Comparison of ENCODE assay signal across 8 cellular contexts in genomic region chr4:48905363-48906015, GRCh38. TPM values are rescaled to one million over a fixed set of nuclear protein-coding genes. Genes with fewer than 3 reads are reported as not detected.
DNase-seq lines count a peak whose midpoint lies in the region; ATAC-seq and TF ChIP-seq lines count a peak whose summit lies in the region.

No MANE protein-coding gene starts in this region.

- H3K9me3 Mint-ChIP-seq in activated T-helper 1 cell treated with anti-CD3 and anti-CD28 coated beads, Interleukin-12 subunit alpha, Interleukin-12 subunit beta, Interleukin-2, Interleukin-4 antibody, amounts not matched to agents 30 ng/mL and 10 ng/mL and 1 ng/mL, durations not matched to agents 14 hours and 24 hours and 36 hours = no peaks in the 10 kb centered on the region

- ATAC-seq in heart right ventricle (no peak), Right ventricle myocardium inferior (no peak), HG03354 (IDR thresholded peaks at IDR 0.05; ENCODE audit: poor library complexity, severe bottlenecking, unreplicated experiment) (no peak)

- intact Hi-C loops in heart right ventricle (cut with DNase I) = loop anchor here in 3 of 10 donors (5.0 to 10.0 kb wide), 3 partner anchors 49 to 328 kb away; partner anchors contain the start of gene FRYL (in 1 of the 3)
- intact Hi-C loops in Right ventricle myocardium inferior (cut with DNase I) = no loop called here
- intact Hi-C loops in activated T-helper 1 cell treated with anti-CD3 and anti-CD28 coated beads, Interleukin-12 subunit alpha, Interleukin-12 subunit beta, Interleukin-2, Interleukin-4 antibody, amounts not matched to agents 30 ng/mL and 10 ng/mL and 1 ng/mL, durations not matched to agents 14 hours and 24 hours and 36 hours (cut with micrococcal nuclease) = loop anchor here (1.0 to 5.0 kb wide), 7 partner anchors 37 to 778 kb away; partner anchors contain the start of gene FRYL
- intact Hi-C loops in thyroid gland (cut with DNase I) = no loop called here

- H3K4me3 ChIP-seq in heart right ventricle = peak overlapping the region in 9 of 10 donors; percentile 55 to 84 (median 71)
- H3K4me3 ChIP-seq in kidney epithelial cell (ENCODE audit: low read depth, low read length) = peak overlapping the region; percentile 83
- H3K4me3 ChIP-seq in thyroid gland (replicated peaks in 1 of 3) = peak overlapping the region in 2 of 3 donors; percentile 28 to 77

- no peak for TF ChIP-seq CTCF in heart right ventricle (IDR thresholded peaks at IDR 0.05)
- TF ChIP-seq CTCF in kidney epithelial cell (IDR thresholded peaks at IDR 0.05; ENCODE audit: insufficient read depth, low read length, poor library complexity, severe bottlenecking) = peak; percentile 33
- TF ChIP-seq CTCF in thyroid gland (IDR thresholded peaks at IDR 0.05) = no peak

- H3K36me3 ChIP-seq in heart right ventricle (peaks cover 0 to 15% (median 0%) of the 10 kb centered on the region in 9 donors), kidney epithelial cell (ENCODE audit: control insufficient read depth, insufficient read depth, low read length) (peaks cover 4% of the 10 kb centered on the region), thyroid gland (peaks cover 5 to 25% of the 10 kb centered on the region in 2 donors)

- no peak for TF ChIP-seq POLR2A in thyroid gland (IDR thresholded peaks at IDR 0.05)

- H3K27ac Mint-ChIP-seq in activated T-helper 1 cell treated with anti-CD3 and anti-CD28 coated beads, Interleukin-12 subunit alpha, Interleukin-12 subunit beta, Interleukin-2, Interleukin-4 antibody, amounts not matched to agents 30 ng/mL and 10 ng/mL and 1 ng/mL, durations not matched to agents 14 hours and 24 hours and 36 hours = peak overlapping the region; percentile 71

- 83 to 85% methylated on average over 9 of the region's 9 CpGs for WGBS in heart right ventricle, 2 donors
- 73 to 77% methylated on average over 9 of the region's 9 CpGs for WGBS in thyroid gland, 2 donors

- H3K9me3 ChIP-seq in heart right ventricle = no peaks in the 10 kb centered on the region
- no peaks in the 10 kb centered on the region for H3K9me3 ChIP-seq in thyroid gland

- H3K27me3 Mint-ChIP-seq in activated T-helper 1 cell treated with anti-CD3 and anti-CD28 coated beads, Interleukin-12 subunit alpha, Interleukin-12 subunit beta, Interleukin-2, Interleukin-4 antibody, amounts not matched to agents 30 ng/mL and 10 ng/mL and 1 ng/mL, durations not matched to agents 14 hours and 24 hours and 36 hours (ENCODE audit: insufficient read depth) = no peaks in the 10 kb centered on the region

- H3K4me1 ChIP-seq in heart right ventricle = peaks cover 0 to 19% (median 12%) of the 10 kb centered on the region in 9 donors
- H3K4me1 ChIP-seq in thyroid gland = peaks cover 13 to 14% of the 10 kb centered on the region in 2 donors

- peaks cover 33% of the 10 kb centered on the region for H3K36me3 Mint-ChIP-seq in activated T-helper 1 cell treated with anti-CD3 and anti-CD28 coated beads, Interleukin-12 subunit alpha, Interleukin-12 subunit beta, Interleukin-2, Interleukin-4 antibody, amounts not matched to agents 30 ng/mL and 10 ng/mL and 1 ng/mL, durations not matched to agents 14 hours and 24 hours and 36 hours (ENCODE audit: low read depth)

- H3K4me1 Mint-ChIP-seq in activated T-helper 1 cell treated with anti-CD3 and anti-CD28 coated beads, Interleukin-12 subunit alpha, Interleukin-12 subunit beta, Interleukin-2, Interleukin-4 antibody, amounts not matched to agents 30 ng/mL and 10 ng/mL and 1 ng/mL, durations not matched to agents 14 hours and 24 hours and 36 hours (ENCODE audit: low read depth) = peaks cover 59% of the 10 kb centered on the region

- DNase-seq in heart right ventricle = no peak
- DNase-seq in Right ventricle myocardium inferior (ENCODE audit: missing footprints) = no peak
- no peak for DNase-seq in activated T-helper 1 cell treated with anti-CD3 and anti-CD28 coated beads, Interleukin-12 subunit alpha, Interleukin-12 subunit beta, Interleukin-2, Interleukin-4 antibody, amounts not matched to agents 30 ng/mL and 10 ng/mL and 1 ng/mL, durations not matched to agents 14 hours and 24 hours and 36 hours (ENCODE audit: low spot score)
- peak; percentile 41 for DNase-seq in kidney epithelial cell (ENCODE audit: low read depth)
- DNase-seq in thyroid gland = no peak
- DNase-seq in NAMALWA (ENCODE audit: low spot score) = no peak
- DNase-seq in anterior cingulate cortex (lab: John Stamatoyannopoulos, UW) = no peak

- H3K27me3 ChIP-seq in heart right ventricle (no peaks in the 10 kb centered on the region), kidney epithelial cell (ENCODE audit: control insufficient read depth, insufficient read depth, low read length) (no peaks in the 10 kb centered on the region), thyroid gland (no peaks in the 10 kb centered on the region)

- H3K4me3 Mint-ChIP-seq in activated T-helper 1 cell treated with anti-CD3 and anti-CD28 coated beads, Interleukin-12 subunit alpha, Interleukin-12 subunit beta, Interleukin-2, Interleukin-4 antibody, amounts not matched to agents 30 ng/mL and 10 ng/mL and 1 ng/mL, durations not matched to agents 14 hours and 24 hours and 36 hours = peak overlapping the region; percentile 87

- H3K27ac ChIP-seq in heart right ventricle (peak overlapping the region in 2 of 10 donors; percentile 72 to 80), thyroid gland (no peak overlapping the region)

RNA-seq across cellular contexts. Expression of gene OCIAD2, which starts 1.1 kb away (rescaled TPM):
- 10 to 100 TPM; 11.4 to 30.2 (median 14.8) TPM for total RNA-seq in heart right ventricle
- 10 to 100 TPM; 16.9 to 30.0 TPM for polyA plus RNA-seq in heart right ventricle
- total RNA-seq in Right ventricle myocardium inferior = 18.5 TPM
- total RNA-seq in activated T-helper 1 cell treated with anti-CD3 and anti-CD28 coated beads, Interleukin-12 subunit alpha, Interleukin-12 subunit beta, Interleukin-2, Interleukin-4 antibody, amounts not matched to agents 30 ng/mL and 10 ng/mL and 1 ng/mL, durations not matched to agents 14 hours and 24 hours and 36 hours = 59.6 and 62.5 TPM in 2 replicates
- 384 and 439 TPM in 2 replicates for total RNA-seq in kidney epithelial cell
- total RNA-seq in thyroid gland = 10 to 100 TPM; 22.0 to 56.1 (median 41.6) TPM
